Comparison of ENCODE assay signal across 1 cellular context in the genomic region with DNA sequence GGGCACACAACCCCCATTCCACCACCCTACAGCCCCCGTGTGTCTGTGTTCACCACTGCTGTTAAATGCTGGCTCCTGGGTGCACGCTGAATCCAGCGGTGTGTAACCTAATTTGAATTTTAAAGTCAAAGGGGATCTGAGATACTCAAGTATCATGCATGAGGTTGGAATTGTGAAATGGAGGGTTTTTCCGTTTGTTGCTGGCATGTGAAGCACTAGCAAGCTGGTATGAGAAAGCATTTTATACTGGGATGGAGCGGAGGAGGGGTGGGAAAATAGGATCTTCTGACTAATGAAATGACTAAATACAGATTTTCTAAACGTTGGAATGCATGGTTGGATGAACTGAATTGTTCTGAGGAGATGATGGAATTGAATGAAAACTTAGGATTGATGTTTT.
TF ChIP-seq lines count a peak whose summit lies in the region.

No MANE protein-coding gene starts in this region.

TF ChIP-seq in GM23338, 12 proteins besides CTCF, POLR2A, EP300 and RAD21 (continued from another document):
- TF ChIP-seq, protein P1, sequence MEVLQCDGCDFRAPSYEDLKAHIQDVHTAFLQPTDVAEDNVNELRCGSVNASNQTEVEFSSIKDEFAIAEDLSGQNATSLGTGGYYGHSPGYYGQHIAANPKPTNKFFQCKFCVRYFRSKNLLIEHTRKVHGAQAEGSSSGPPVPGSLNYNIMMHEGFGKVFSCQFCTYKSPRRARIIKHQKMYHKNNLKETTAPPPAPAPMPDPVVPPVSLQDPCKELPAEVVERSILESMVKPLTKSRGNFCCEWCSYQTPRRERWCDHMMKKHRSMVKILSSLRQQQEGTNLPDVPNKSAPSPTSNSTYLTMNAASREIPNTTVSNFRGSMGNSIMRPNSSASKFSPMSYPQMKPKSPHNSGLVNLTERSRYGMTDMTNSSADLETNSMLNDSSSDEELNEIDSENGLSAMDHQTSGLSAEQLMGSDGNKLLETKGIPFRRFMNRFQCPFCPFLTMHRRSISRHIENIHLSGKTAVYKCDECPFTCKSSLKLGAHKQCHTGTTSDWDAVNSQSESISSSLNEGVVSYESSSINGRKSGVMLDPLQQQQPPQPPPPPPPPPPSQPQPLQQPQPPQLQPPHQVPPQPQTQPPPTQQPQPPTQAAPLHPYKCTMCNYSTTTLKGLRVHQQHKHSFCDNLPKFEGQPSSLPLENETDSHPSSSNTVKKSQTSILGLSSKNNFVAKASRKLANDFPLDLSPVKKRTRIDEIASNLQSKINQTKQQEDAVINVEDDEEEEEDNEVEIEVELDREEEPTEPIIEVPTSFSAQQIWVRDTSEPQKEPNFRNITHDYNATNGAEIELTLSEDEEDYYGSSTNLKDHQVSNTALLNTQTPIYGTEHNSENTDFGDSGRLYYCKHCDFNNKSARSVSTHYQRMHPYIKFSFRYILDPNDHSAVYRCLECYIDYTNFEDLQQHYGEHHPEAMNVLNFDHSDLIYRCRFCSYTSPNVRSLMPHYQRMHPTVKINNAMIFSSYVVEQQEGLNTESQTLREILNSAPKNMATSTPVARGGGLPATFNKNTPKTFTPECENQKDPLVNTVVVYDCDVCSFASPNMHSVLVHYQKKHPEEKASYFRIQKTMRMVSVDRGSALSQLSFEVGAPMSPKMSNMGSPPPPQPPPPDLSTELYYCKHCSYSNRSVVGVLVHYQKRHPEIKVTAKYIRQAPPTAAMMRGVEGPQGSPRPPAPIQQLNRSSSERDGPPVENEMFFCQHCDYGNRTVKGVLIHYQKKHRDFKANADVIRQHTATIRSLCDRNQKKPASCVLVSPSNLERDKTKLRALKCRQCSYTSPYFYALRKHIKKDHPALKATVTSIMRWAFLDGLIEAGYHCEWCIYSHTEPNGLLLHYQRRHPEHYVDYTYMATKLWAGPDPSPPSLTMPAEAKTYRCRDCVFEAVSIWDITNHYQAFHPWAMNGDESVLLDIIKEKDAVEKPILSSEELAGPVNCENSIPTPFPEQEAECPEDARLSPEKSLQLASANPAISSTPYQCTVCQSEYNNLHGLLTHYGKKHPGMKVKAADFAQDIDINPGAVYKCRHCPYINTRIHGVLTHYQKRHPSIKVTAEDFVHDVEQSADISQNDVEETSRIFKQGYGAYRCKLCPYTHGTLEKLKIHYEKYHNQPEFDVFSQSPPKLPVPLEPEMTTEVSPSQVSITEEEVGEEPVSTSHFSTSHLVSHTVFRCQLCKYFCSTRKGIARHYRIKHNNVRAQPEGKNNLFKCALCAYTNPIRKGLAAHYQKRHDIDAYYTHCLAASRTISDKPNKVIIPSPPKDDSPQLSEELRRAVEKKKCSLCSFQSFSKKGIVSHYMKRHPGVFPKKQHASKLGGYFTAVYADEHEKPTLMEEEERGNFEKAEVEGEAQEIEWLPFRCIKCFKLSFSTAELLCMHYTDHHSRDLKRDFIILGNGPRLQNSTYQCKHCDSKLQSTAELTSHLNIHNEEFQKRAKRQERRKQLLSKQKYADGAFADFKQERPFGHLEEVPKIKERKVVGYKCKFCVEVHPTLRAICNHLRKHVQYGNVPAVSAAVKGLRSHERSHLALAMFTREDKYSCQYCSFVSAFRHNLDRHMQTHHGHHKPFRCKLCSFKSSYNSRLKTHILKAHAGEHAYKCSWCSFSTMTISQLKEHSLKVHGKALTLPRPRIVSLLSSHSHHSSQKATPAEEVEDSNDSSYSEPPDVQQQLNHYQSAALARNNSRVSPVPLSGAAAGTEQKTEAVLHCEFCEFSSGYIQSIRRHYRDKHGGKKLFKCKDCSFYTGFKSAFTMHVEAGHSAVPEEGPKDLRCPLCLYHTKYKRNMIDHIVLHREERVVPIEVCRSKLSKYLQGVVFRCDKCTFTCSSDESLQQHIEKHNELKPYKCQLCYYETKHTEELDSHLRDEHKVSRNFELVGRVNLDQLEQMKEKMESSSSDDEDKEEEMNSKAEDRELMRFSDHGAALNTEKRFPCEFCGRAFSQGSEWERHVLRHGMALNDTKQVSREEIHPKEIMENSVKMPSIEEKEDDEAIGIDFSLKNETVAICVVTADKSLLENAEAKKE (CRISPR knock-in tag; IDR thresholded peaks at IDR 0.05): no peak
- TF ChIP-seq JUNB (IDR thresholded peaks at IDR 0.05; ENCODE audit: unreplicated experiment) (no peak), EZH2phosphoT487 (IDR thresholded peaks at IDR 0.05; ENCODE audit: unreplicated experiment) (no peak), ZNF114 (CRISPR knock-in tag; IDR thresholded peaks at IDR 0.05) (no peak)
- TF ChIP-seq, protein P2, sequence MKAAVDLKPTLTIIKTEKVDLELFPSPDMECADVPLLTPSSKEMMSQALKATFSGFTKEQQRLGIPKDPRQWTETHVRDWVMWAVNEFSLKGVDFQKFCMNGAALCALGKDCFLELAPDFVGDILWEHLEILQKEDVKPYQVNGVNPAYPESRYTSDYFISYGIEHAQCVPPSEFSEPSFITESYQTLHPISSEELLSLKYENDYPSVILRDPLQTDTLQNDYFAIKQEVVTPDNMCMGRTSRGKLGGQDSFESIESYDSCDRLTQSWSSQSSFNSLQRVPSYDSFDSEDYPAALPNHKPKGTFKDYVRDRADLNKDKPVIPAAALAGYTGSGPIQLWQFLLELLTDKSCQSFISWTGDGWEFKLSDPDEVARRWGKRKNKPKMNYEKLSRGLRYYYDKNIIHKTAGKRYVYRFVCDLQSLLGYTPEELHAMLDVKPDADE (IDR thresholded peaks at IDR 0.05): no peak
